8 cellular contexts compared by ENCODE assay signal in the genomic region with DNA sequence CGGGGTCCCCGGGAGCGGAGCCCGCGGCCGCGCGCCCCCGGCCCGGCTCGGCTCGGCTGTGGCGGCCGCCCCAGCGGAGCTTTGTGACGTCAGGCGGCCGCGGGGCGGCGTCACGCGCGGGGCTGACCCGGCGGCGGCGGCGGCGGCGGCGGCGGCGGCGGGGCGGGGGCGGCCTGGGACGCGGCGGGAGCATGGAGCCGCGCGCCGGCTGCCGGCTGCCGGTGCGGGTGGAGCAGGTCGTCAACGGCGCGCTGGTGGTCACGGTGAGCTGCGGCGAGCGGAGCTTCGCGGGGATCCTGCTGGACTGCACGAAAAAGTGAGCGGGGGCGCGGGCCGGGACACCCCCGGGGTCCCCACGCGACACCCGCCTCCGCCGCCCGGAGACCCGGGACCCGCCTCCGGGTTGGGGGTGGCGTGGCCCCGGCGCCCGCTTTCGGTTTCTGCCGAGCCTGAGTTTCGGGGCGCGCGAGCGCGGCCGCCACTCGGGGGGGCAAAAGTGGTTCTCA. TPM values are rescaled to one million over a fixed set of nuclear protein-coding genes. Genes with fewer than 3 reads are reported as not detected.
A peak's percentile ranks its signal among the peaks of the same experiment; 100 is the strongest.
DNase-seq lines count a peak whose midpoint lies in the region; ATAC-seq and TF ChIP-seq lines count a peak whose summit lies in the region.

Gene PWWP2B, plus strand, starts transcription at position 165 of the 506 bp plus-strand sequence. Its CDS starts 27 bp downstream, at position 192.

- peaks cover 15 to 29% (median 19%) of the 10 kb centered on the region in 3 donors for H3K4me1 Mint-ChIP-seq in T-cell

- peak within 1 kb of the TSS; percentile 56 for H2AFZ ChIP-seq in smooth muscle cell (ENCODE audit: low read depth)

- DNase-seq in T-cell (peak in 32 of 34 experiments; percentile 20 to 76 (median 50)), astrocyte of the spinal cord (ENCODE audit: low read depth, low spot score) (no peak), smooth muscle cell (lab: John Stamatoyannopoulos, UW; ENCODE audit: unreplicated experiment) (no peak), HuH-7.5 (ENCODE audit: low spot score) (no peak), NCI-H774 (lab: John Stamatoyannopoulos, UW) (no peak)

- peak within 1 kb of the TSS; percentile 82 for H3K27ac ChIP-seq in smooth muscle cell (ENCODE audit: low read depth)

- no peak for TF ChIP-seq CTCF in astrocyte of the spinal cord (IDR thresholded peaks at IDR 0.05; ENCODE audit: low read depth, low read length)
- TF ChIP-seq CTCF in smooth muscle cell (IDR thresholded peaks at IDR 0.05; ENCODE audit: borderline replicate concordance, insufficient read depth, poor library complexity, severe bottlenecking): no peak

- peaks cover 42% of the 10 kb centered on the region for H3K79me2 ChIP-seq in smooth muscle cell (ENCODE audit: low read depth)

- POLR2A ChIA-PET in T-cell (lab: Charles Lee): no interaction called here

- CTCF ChIA-PET in T-cell (lab: Charles Lee): no interaction called here

- peaks cover 40% of the 10 kb centered on the region for H4K20me1 ChIP-seq in smooth muscle cell (ENCODE audit: low read depth)

- peaks cover 14% of the 10 kb centered on the region for H3K4me1 ChIP-seq in smooth muscle cell (ENCODE audit: low read depth)

- no peaks in the 10 kb centered on the region for H3K36me3 Mint-ChIP-seq in T-cell

- in situ Hi-C loops in astrocyte of the spinal cord (cut with HindIII; ENCODE audit: low sequenced_read_pairs): no loop called here

- WGBS in smooth muscle cell (ENCODE audit: low lambda C conversion rate): 0% methylated on average over 21 of the region's 86 CpGs

- peak within 1 kb of the TSS; percentile 74 to 88 for H3K27ac Mint-ChIP-seq in T-cell

- no peaks in the 10 kb centered on the region for H3K36me3 ChIP-seq in smooth muscle cell (ENCODE audit: low read depth)

- H3K4me3 Mint-ChIP-seq in T-cell: peak within 1 kb of the TSS; percentile 83 to 89 (median 88)

- H3K4me3 ChIP-seq in astrocyte of the spinal cord (ENCODE audit: low read depth, low read length) (peak within 1 kb of the TSS; percentile 54), iPS-18c (ENCODE audit: insufficient read depth, low read depth, low read length) (peak within 1 kb of the TSS; percentile 52), smooth muscle cell (peak within 1 kb of the TSS; percentile 79)

- peaks cover 8% of the 10 kb centered on the region for H3F3A ChIP-seq in smooth muscle cell (ENCODE audit: low read depth)

- H3K27me3 ChIP-seq in smooth muscle cell (ENCODE audit: low read depth): no peaks in the 10 kb centered on the region

- H3K9ac ChIP-seq in smooth muscle cell (ENCODE audit: low read depth): peak within 1 kb of the TSS; percentile 94

- peak; percentile 47 for ATAC-seq in GM18502 (IDR thresholded peaks at IDR 0.05; ENCODE audit: poor library complexity, unreplicated experiment)
- peak; percentile 43 for ATAC-seq in HG02852 (IDR thresholded peaks at IDR 0.05; ENCODE audit: unreplicated experiment)
- ATAC-seq in T-cell (replicated peaks in 1 of 4): peak; percentile 58 to 65 (median 60)

- no peaks in the 10 kb centered on the region for H3K27me3 Mint-ChIP-seq in T-cell

- H3K9me3 Mint-ChIP-seq in T-cell: peaks cover 0 to 6% (median 0%) of the 10 kb centered on the region in 3 donors

- H3K9me3 ChIP-seq in iPS-18c (ENCODE audit: control insufficient read depth, insufficient read depth, low read length) (no peaks in the 10 kb centered on the region), smooth muscle cell (replicated peaks; ENCODE audit: low read depth) (no peaks in the 10 kb centered on the region)

- peak within 1 kb of the TSS; percentile 98 for H3K4me2 ChIP-seq in smooth muscle cell

RNA-seq across cellular contexts. Expression of gene PWWP2B, which starts in this region (rescaled TPM):
- total RNA-seq in T-cell (10 to 100 TPM; 11.5 to 15.3 (median 13.6) TPM), smooth muscle cell (6.9 and 13.2 TPM in 2 replicates)
- 8.3 and 9.3 TPM in 2 replicates for polyA plus RNA-seq in smooth muscle cell

Comparison
In these comparisons a context has a peak if more than half of its experiments do, and no peak if none do; other contexts are left out.
1. DNase-seq: peak in T-cell (32 of 34); none in astrocyte of the spinal cord (single experiment), smooth muscle cell (single experiment), HuH-7.5 (single experiment) and NCI-H774 (single experiment).
2. Peak in every context shown above with its lines, with median percentiles within 50 percentile points of each other: ATAC-seq and H3K4me3 ChIP-seq.